36 cellular contexts compared by ENCODE assay signal in genomic region chr9:106526805-106527204, GRCh38.
"Had no signal": no experiment of that assay in that cellular context is flagged by ENCODE, and none has a peak within 500 bp of the region (broad histone marks: within the 10 kb centered on the region; RNA-seq: fewer than 3 reads in every experiment).

No MANE protein-coding gene starts in this region.

- H3K27ac Mint-ChIP-seq: activated B cell treated with CpG ODN at 0.5 μM for 24 hours; activated CD4-positive, alpha-beta memory T cell treated with anti-CD3 and anti-CD28 coated beads for 36 hours; activated CD4-positive, alpha-beta T cell treated with anti-CD3 and anti-CD28 coated beads, Interleukin-2, amount 10 ng/mL, durations not matched to agents 24 days and 14 days; activated CD8-positive, alpha-beta T cell treated with anti-CD3 and anti-CD28 coated beads for 36 hours; activated naive CD4-positive, alpha-beta T cell treated with anti-CD3 and anti-CD28 coated beads for 36 hours; activated naive CD4-positive, alpha-beta T cell treated with anti-CD3 and anti-CD28 coated beads, Interleukin-2, amount 50 U/mL, for 72 hours; activated naive CD8-positive, alpha-beta T cell treated with anti-CD3 and anti-CD28 coated beads for 36 hours; activated T-cell treated with anti-CD3 and anti-CD28 coated beads, Interleukin-2, amount 50 U/mL, for 72 hours; activated T-helper 1 cell treated with anti-CD3 and anti-CD28 coated beads, Interleukin-12 subunit alpha, Interleukin-12 subunit beta, Interleukin-2, Interleukin-4 antibody, amounts not matched to agents 30 ng/mL and 10 ng/mL and 1 ng/mL, durations not matched to agents 14 hours and 24 hours and 36 hours; activated T-helper 17 cell treated with anti-CD3 and anti-CD28 coated beads, Interleukin-2, amount 50 U/mL, for 72 hours; brain; T-helper 2 cell treated with Interferon-gamma antibody and Interleukin-4, amounts not matched to agents 5 μg/mL and 100 μg/mL, for 36 hours had no signal

- FAIRE-seq: bronchial epithelial cell, TTC549 had no signal

- H3K36me3 Mint-ChIP-seq: activated CD4-positive, alpha-beta memory T cell treated with anti-CD3 and anti-CD28 coated beads for 36 hours; activated naive CD4-positive, alpha-beta T cell treated with anti-CD3 and anti-CD28 coated beads, Interleukin-2, amount 50 U/mL, for 72 hours; activated naive CD8-positive, alpha-beta T cell treated with anti-CD3 and anti-CD28 coated beads for 36 hours; brain had no signal

- H3K27me3 Mint-ChIP-seq: activated B cell treated with CpG ODN at 0.5 μM for 24 hours; activated CD4-positive, alpha-beta memory T cell treated with anti-CD3 and anti-CD28 coated beads for 36 hours; activated CD4-positive, alpha-beta T cell treated with anti-CD3 and anti-CD28 coated beads, Interleukin-2, amount 10 ng/mL, durations not matched to agents 24 days and 14 days; activated CD8-positive, alpha-beta T cell treated with anti-CD3 and anti-CD28 coated beads for 36 hours; activated naive CD8-positive, alpha-beta T cell treated with anti-CD3 and anti-CD28 coated beads for 36 hours; activated T-helper 17 cell treated with anti-CD3 and anti-CD28 coated beads, Interleukin-2, amount 50 U/mL, for 72 hours; brain; central memory CD8-positive, alpha-beta T cell had no signal

- H3K36me3 ChIP-seq: ascending aorta, cardiac muscle cell had no signal

- H3K9me3 Mint-ChIP-seq: activated CD4-positive, alpha-beta T cell treated with anti-CD3 and anti-CD28 coated beads, Interleukin-2, amount 10 ng/mL, durations not matched to agents 24 days and 14 days; activated T-helper 1 cell treated with anti-CD3 and anti-CD28 coated beads, Interleukin-12 subunit alpha, Interleukin-12 subunit beta, Interleukin-2, Interleukin-4 antibody, amounts not matched to agents 30 ng/mL and 10 ng/mL and 1 ng/mL, durations not matched to agents 14 hours and 24 hours and 36 hours had no signal

- ATAC-seq: activated CD8-positive, alpha-beta T cell treated with anti-CD3 and anti-CD28 coated beads for 36 hours; activated naive CD4-positive, alpha-beta T cell treated with anti-CD3 and anti-CD28 coated beads, Interleukin-2, amount 50 U/mL, for 72 hours; activated T-cell treated with anti-CD3 and anti-CD28 coated beads, Interleukin-2, amount 50 U/mL, for 4 hours; activated T-cell treated with anti-CD3 and anti-CD28 coated beads, Interleukin-2, amount 50 U/mL, for 72 hours; activated T-helper 17 cell treated with anti-CD3 and anti-CD28 coated beads, Interleukin-2, amount 50 U/mL, for 72 hours had no signal

- H3K4me3 ChIP-seq: ascending aorta, cardiac muscle cell had no signal

- H3K27me3 ChIP-seq: ascending aorta, cardiac muscle cell had no signal

- H3K4me1 ChIP-seq: ascending aorta had no signal

- H3K4me1 Mint-ChIP-seq: activated B cell treated with CpG ODN at 0.5 μM for 24 hours; activated CD4-positive, alpha-beta T cell treated with anti-CD3 and anti-CD28 coated beads, Interleukin-2, amount 10 ng/mL, durations not matched to agents 24 days and 14 days; activated naive CD8-positive, alpha-beta T cell treated with anti-CD3 and anti-CD28 coated beads for 36 hours; activated T-helper 17 cell treated with anti-CD3 and anti-CD28 coated beads, Interleukin-2, amount 50 U/mL, for 72 hours; brain; central memory CD8-positive, alpha-beta T cell had no signal

- H3K4me3 Mint-ChIP-seq: activated B cell treated with CpG ODN at 0.5 μM for 24 hours; activated CD4-positive, alpha-beta memory T cell treated with anti-CD3 and anti-CD28 coated beads for 36 hours; activated CD4-positive, alpha-beta T cell treated with anti-CD3 and anti-CD28 coated beads, Interleukin-2, amount 10 ng/mL, durations not matched to agents 24 days and 14 days; activated CD8-positive, alpha-beta T cell treated with anti-CD3 and anti-CD28 coated beads for 36 hours; activated naive CD4-positive, alpha-beta T cell treated with anti-CD3 and anti-CD28 coated beads for 36 hours; activated naive CD8-positive, alpha-beta T cell treated with anti-CD3 and anti-CD28 coated beads for 36 hours; activated T-cell treated with anti-CD3 and anti-CD28 coated beads, Interleukin-2, amount 50 U/mL, for 4 hours; activated T-cell treated with anti-CD3 and anti-CD28 coated beads, Interleukin-2, amount 50 U/mL, for 72 hours; activated T-helper 1 cell treated with anti-CD3 and anti-CD28 coated beads, Interleukin-12 subunit alpha, Interleukin-12 subunit beta, Interleukin-2, Interleukin-4 antibody, amounts not matched to agents 30 ng/mL and 10 ng/mL and 1 ng/mL, durations not matched to agents 14 hours and 24 hours and 36 hours; activated T-helper 17 cell treated with anti-CD3 and anti-CD28 coated beads, Interleukin-2, amount 50 U/mL, for 72 hours; brain; central memory CD8-positive, alpha-beta T cell; T-helper 2 cell treated with Interferon-gamma antibody and Interleukin-4, amounts not matched to agents 5 μg/mL and 100 μg/mL, for 36 hours had no signal

- DNase-seq: activated B cell treated with CpG ODN at 0.5 μM for 24 hours; activated CD4-positive, alpha-beta memory T cell treated with anti-CD3 and anti-CD28 coated beads for 36 hours; activated CD4-positive, alpha-beta T cell treated with anti-CD3 and anti-CD28 coated beads for 4 hours; activated CD4-positive, alpha-beta T cell treated with anti-CD3 and anti-CD28 coated beads, Interleukin-2, amount 10 ng/mL, durations not matched to agents 24 days and 14 days; activated CD4-positive, alpha-beta T cell treated with anti-CD3 and anti-CD28 coated beads, Interleukin-2, amount 50 U/mL, for 1 hour; activated CD4-positive, alpha-beta T cell treated with anti-CD3 and anti-CD28 coated beads, Interleukin-2, amount 50 U/mL, for 4 hours; activated CD4-positive, CD25-positive, alpha-beta regulatory T cell treated with anti-CD3 and anti-CD28 coated beads, Interleukin-2, amount 50 U/mL, for 72 hours; activated CD8-positive, alpha-beta memory T cell treated with anti-CD3 and anti-CD28 coated beads, Interleukin-2, amount 50 U/mL, for 4 hours; activated CD8-positive, alpha-beta T cell treated with anti-CD3 and anti-CD28 coated beads for 36 hours; activated effector memory CD4-positive, alpha-beta T cell treated with anti-CD3 and anti-CD28 coated beads, Interleukin-2, amount 50 U/mL, for 16 hours; activated gamma-delta T cell treated with Interleukin-2 at 50 U/mL for 16 hours; activated naive CD4-positive, alpha-beta T cell; activated naive CD4-positive, alpha-beta T cell treated with anti-CD3 and anti-CD28 coated beads for 36 hours; activated naive CD4-positive, alpha-beta T cell treated with anti-CD3 and anti-CD28 coated beads, Interleukin-2, amount 50 U/mL, for 16 hours; activated naive CD8-positive, alpha-beta T cell treated with anti-CD3 and anti-CD28 coated beads for 36 hours; activated T-cell treated with anti-CD3 and anti-CD28 coated beads for 4 hours; activated T-cell treated with anti-CD3 and anti-CD28 coated beads, Interleukin-2, amount 50 U/mL, for 1 hour; activated T-cell treated with anti-CD3 and anti-CD28 coated beads, Interleukin-2, amount 50 U/mL, for 4 hours; activated T-cell treated with anti-CD3 and anti-CD28 coated beads, Interleukin-2, amount 50 U/mL, for 72 hours; amygdala; anterior cingulate cortex; caudate nucleus; cerebellar nuclear complex; T-helper 2 cell; T-helper 9 cell had no signal

- H3K9me3 ChIP-seq: ascending aorta had no signal

- H3K27ac ChIP-seq: ascending aorta, cardiac muscle cell, VCaP had no signal
